ENCODE assay signal across 17 cellular contexts in the genomic region with DNA sequence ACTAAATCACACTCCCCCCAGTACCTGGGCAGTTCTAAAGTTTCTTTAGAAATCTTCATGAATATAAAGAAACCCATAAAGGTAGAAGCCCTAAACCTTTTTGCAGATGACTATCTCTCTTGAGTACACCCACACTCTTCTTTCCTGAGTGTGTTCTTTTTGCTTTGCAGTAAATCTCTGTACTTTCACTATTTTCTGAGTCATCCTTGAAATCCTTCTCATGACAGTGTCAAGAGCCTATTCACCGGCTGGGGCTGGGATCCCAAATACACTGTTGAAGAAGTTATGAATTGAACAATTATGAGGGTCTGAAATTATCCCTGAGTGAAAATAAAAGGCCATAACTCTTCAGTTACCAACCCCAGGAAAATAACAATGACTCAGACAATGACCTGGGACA.
DNase-seq lines count a peak whose midpoint lies in the region; ATAC-seq and TF ChIP-seq lines count a peak whose summit lies in the region.
"Had no signal": no experiment of that assay in that cellular context is flagged by ENCODE, and none has a peak within 500 bp of the region (broad histone marks: within the 10 kb centered on the region; RNA-seq: fewer than 3 reads in every experiment).

No MANE protein-coding gene starts in this region.

- H3K4me1 ChIP-seq in RWPE2 (ENCODE audit: insufficient read depth, poor library complexity, severe bottlenecking) = peaks cover 6% of the 10 kb centered on the region
- H3K4me1 ChIP-seq: Caco-2 had no signal

- no peaks in the 10 kb centered on the region for H3K9me3 ChIP-seq in RWPE2 (ENCODE audit: severe bottlenecking)
- H3K9me3 ChIP-seq: ascending aorta, Caco-2 had no signal

- H3K27ac ChIP-seq in RWPE2 (ENCODE audit: poor library complexity, severe bottlenecking) (no peak overlapping the region), coronary artery (no peak overlapping the region)
- H3K27ac ChIP-seq: ascending aorta, SK-N-MC had no signal

- peaks cover 49% of the 10 kb centered on the region for H3K36me3 Mint-ChIP-seq in activated T-cell treated with anti-CD3 and anti-CD28 coated beads, Interleukin-2, amount 50 U/mL, for 4 hours (ENCODE audit: insufficient read depth)

- H3K36me3 ChIP-seq in RWPE2 (ENCODE audit: low read depth) = no peaks in the 10 kb centered on the region
- H3K36me3 ChIP-seq: ascending aorta had no signal

- no peaks in the 10 kb centered on the region for H3K27me3 Mint-ChIP-seq in activated T-cell treated with anti-CD3 and anti-CD28 coated beads, Interleukin-2, amount 50 U/mL, for 4 hours (ENCODE audit: low read depth)

- no peak for DNase-seq in activated T-cell treated with anti-CD3 and anti-CD28 coated beads, Interleukin-2, amount 50 U/mL, for 4 hours
- DNase-seq in activated T-cell treated with anti-CD3 and anti-CD28 coated beads, Interleukin-2, amount 50 U/mL, for 1 hour = no peak
- DNase-seq in RWPE2 (ENCODE audit: low spot score) (no peak), choroid plexus epithelial cell (ENCODE audit: low read depth) (peak; percentile 38), renal cortical epithelial cell (ENCODE audit: low read depth) (peak; percentile 18), coronary artery (ENCODE audit: low spot score) (no peak), NCI-H146 (lab: John Stamatoyannopoulos, UW) (no peak), NK-92 (lab: John Stamatoyannopoulos, UW; ENCODE audit: unreplicated experiment) (no peak)
- DNase-seq: activated CD4-positive, alpha-beta T cell treated with anti-CD3 and anti-CD28 coated beads, Interleukin-2, amount 50 U/mL, for 4 hours; activated naive CD4-positive, alpha-beta T cell treated with Interleukin-2 at 50 U/mL for 16 hours; Caco-2; Kasumi-1; NCI-H1105 treated with DMSO at 0.1 percent for 48 hours; NCI-H524 had no signal

- ATAC-seq in activated T-cell treated with anti-CD3 and anti-CD28 coated beads, Interleukin-2, amount 50 U/mL, for 4 hours = peak; percentile 69 to 83
- ATAC-seq in RWPE2 (ENCODE audit: low read depth) = 0 out of 3 replicates have a peak, but pooled peaks have one; percentile 26

- H3K27me3 ChIP-seq in RWPE2 (ENCODE audit: insufficient read depth, poor library complexity, severe bottlenecking) = no peaks in the 10 kb centered on the region
- H3K27me3 ChIP-seq: ascending aorta had no signal

- TF ChIP-seq CTCF in RWPE2 (IDR thresholded peaks at IDR 0.05; ENCODE audit: poor library complexity, severe bottlenecking) = no peak
- no peak for TF ChIP-seq CTCF in choroid plexus epithelial cell (conservative IDR thresholded peaks at IDR 0.05; ENCODE audit: low read depth, low read length)
- TF ChIP-seq CTCF in coronary artery (IDR thresholded peaks at IDR 0.05) = no peak

- peaks cover 8% of the 10 kb centered on the region for H3K4me1 Mint-ChIP-seq in activated T-cell treated with anti-CD3 and anti-CD28 coated beads, Interleukin-2, amount 50 U/mL, for 4 hours (ENCODE audit: low read depth)

- no peak overlapping the region for H3K4me3 Mint-ChIP-seq in activated T-cell treated with anti-CD3 and anti-CD28 coated beads, Interleukin-2, amount 50 U/mL, for 4 hours

- H3K4me3 ChIP-seq in RWPE2 (ENCODE audit: severe bottlenecking) (no peak overlapping the region), choroid plexus epithelial cell (ENCODE audit: low read depth, low read length) (no peak overlapping the region), coronary artery (no peak overlapping the region)
- H3K4me3 ChIP-seq: ascending aorta, lung, SK-N-MC had no signal

- H3K9me3 Mint-ChIP-seq in activated T-cell treated with anti-CD3 and anti-CD28 coated beads, Interleukin-2, amount 50 U/mL, for 4 hours = no peaks in the 10 kb centered on the region

Comparison
In these comparisons a context has a peak if more than half of its experiments do, and no peak if none do; other contexts are left out.
1. DNase-seq: peak in choroid plexus epithelial cell (single experiment) and renal cortical epithelial cell (single experiment); none in activated T-cell treated with anti-CD3 and anti-CD28 coated beads, Interleukin-2, amount 50 U/mL, for 4 hours (single experiment), activated T-cell treated with anti-CD3 and anti-CD28 coated beads, Interleukin-2, amount 50 U/mL, for 1 hour (single experiment), RWPE2 (single experiment), coronary artery (single experiment), NCI-H146 (single experiment) and NK-92 (single experiment).